ENCODE assay signal across 11 cellular contexts in genomic region chr6:26067367-26067766, GRCh38.
"Had no signal": no experiment of that assay in that cellular context is flagged by ENCODE, and none has a peak within 500 bp of the region (broad histone marks: within the 10 kb centered on the region; RNA-seq: fewer than 3 reads in every experiment).

No MANE protein-coding gene starts in this region.

- H3K4me3 ChIP-seq: ascending aorta, mucosa of descending colon, uterus had no signal

- H3K36me3 ChIP-seq: ascending aorta, uterus had no signal

- H3K9me3 Mint-ChIP-seq: activated CD4-positive, alpha-beta memory T cell treated with anti-CD3 and anti-CD28 coated beads for 36 hours; activated naive CD4-positive, alpha-beta T cell treated with anti-CD3 and anti-CD28 coated beads, Interleukin-2, amount 10 ng/mL, durations not matched to agents 7 days and 5 days; activated T-cell treated with anti-CD3 and anti-CD28 coated beads, Interleukin-2, amount 50 U/mL, for 24 hours; naive thymus-derived CD4-positive, alpha-beta T cell had no signal

- H3K27me3 ChIP-seq: ascending aorta, uterus had no signal

- DNase-seq: activated CD4-positive, alpha-beta memory T cell treated with anti-CD3 and anti-CD28 coated beads for 36 hours; activated naive CD4-positive, alpha-beta T cell treated with anti-CD3 and anti-CD28 coated beads, Interleukin-2, amount 10 ng/mL, durations not matched to agents 7 days and 5 days; activated T-cell treated with anti-CD3 and anti-CD28 coated beads, Interleukin-2, amount 50 U/mL, for 24 hours; mucosa of descending colon; naive thymus-derived CD4-positive, alpha-beta T cell; posterior cingulate gyrus; right cardiac atrium; uterus had no signal

- ATAC-seq: esophagus mucosa; left lobe of liver; mucosa of descending colon; naive thymus-derived CD4-positive, alpha-beta T cell; right cardiac atrium had no signal

- H3K4me3 Mint-ChIP-seq: activated CD4-positive, alpha-beta memory T cell treated with anti-CD3 and anti-CD28 coated beads for 36 hours; activated naive CD4-positive, alpha-beta T cell treated with anti-CD3 and anti-CD28 coated beads, Interleukin-2, amount 10 ng/mL, durations not matched to agents 7 days and 5 days; activated T-cell treated with anti-CD3 and anti-CD28 coated beads, Interleukin-2, amount 50 U/mL, for 24 hours; naive thymus-derived CD4-positive, alpha-beta T cell had no signal

- H3K36me3 Mint-ChIP-seq: activated CD4-positive, alpha-beta memory T cell treated with anti-CD3 and anti-CD28 coated beads for 36 hours; activated naive CD4-positive, alpha-beta T cell treated with anti-CD3 and anti-CD28 coated beads, Interleukin-2, amount 10 ng/mL, durations not matched to agents 7 days and 5 days; naive thymus-derived CD4-positive, alpha-beta T cell had no signal

- H3K27me3 Mint-ChIP-seq: activated CD4-positive, alpha-beta memory T cell treated with anti-CD3 and anti-CD28 coated beads for 36 hours had no signal

- H3K9me3 ChIP-seq: ascending aorta, mucosa of descending colon, uterus had no signal

- H3K27ac ChIP-seq: ascending aorta had no signal

- H3K4me1 ChIP-seq: ascending aorta, uterus had no signal

- H3K27ac Mint-ChIP-seq: activated CD4-positive, alpha-beta memory T cell treated with anti-CD3 and anti-CD28 coated beads for 36 hours; activated naive CD4-positive, alpha-beta T cell treated with anti-CD3 and anti-CD28 coated beads, Interleukin-2, amount 10 ng/mL, durations not matched to agents 7 days and 5 days; activated T-cell treated with anti-CD3 and anti-CD28 coated beads, Interleukin-2, amount 50 U/mL, for 24 hours had no signal
